13 cellular contexts compared by ENCODE assay signal in the genomic region with DNA sequence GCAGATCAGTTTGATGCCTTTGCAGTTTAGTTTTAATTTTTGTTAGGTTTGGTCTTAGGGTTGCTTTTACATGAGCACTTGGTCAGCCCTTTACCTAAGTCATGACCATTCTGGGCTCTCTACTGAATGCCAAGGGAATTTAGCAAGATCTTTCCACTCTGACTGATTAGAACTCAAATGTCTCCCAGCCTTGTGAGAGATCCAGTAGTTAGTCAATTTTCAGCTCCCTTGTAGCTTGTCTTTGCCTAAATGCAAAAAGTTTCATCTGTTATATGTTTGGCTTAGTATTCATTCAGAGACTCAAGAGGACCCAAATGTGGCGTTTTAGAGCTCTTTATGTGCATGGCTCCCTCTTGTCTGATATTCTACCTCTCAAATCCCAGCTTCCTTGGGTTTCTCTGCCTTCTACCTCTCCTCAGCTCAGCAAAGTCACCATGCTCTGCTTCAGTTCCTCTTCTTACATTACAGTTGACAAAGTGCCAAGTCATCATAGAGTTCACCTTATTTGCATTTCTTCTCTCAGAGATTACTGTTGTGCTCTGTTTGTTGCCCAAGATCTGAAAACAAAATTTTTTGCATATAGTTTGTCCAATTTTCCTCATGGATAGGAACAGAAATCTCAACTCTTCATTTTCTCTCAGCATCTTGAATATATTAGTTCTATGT. TPM values are rescaled to one million over a fixed set of nuclear protein-coding genes. Genes with fewer than 3 reads are reported as not detected.
DNase-seq lines count a peak whose midpoint lies in the region; ATAC-seq and TF ChIP-seq lines count a peak whose summit lies in the region.
"Had no signal": no experiment of that assay in that cellular context is flagged by ENCODE, and none has a peak within 500 bp of the region (broad histone marks: within the 10 kb centered on the region; RNA-seq: fewer than 3 reads in every experiment).

No MANE protein-coding gene starts in this region.

- no peaks in the 10 kb centered on the region for H3K9me3 ChIP-seq in SK-N-SH
- peaks cover 0 to 6% of the 10 kb centered on the region in 2 donors for H3K9me3 ChIP-seq in uterus
- no peaks in the 10 kb centered on the region for H3K9me3 ChIP-seq in hepatocyte (ENCODE audit: low read depth)

- DNase-seq in RPMI8226 (peak; percentile 72), SK-N-SH (no peak), uterus (no peak), hepatocyte (ENCODE audit: low spot score) (no peak)
- DNase-seq: NCI-H510A treated with DMSO at 0.1 percent for 48 hours had no signal

- H3K4me3 ChIP-seq in SK-N-SH (ENCODE audit: low read depth in 2 of 2, low read length in 1 of 2) (no peak overlapping the region), uterus (no peak overlapping the region), hepatocyte (no peak overlapping the region)
- H3K4me3 ChIP-seq: cardiac muscle cell, esophagus muscularis mucosa had no signal

- no peak overlapping the region for H3K9ac ChIP-seq in SK-N-SH

- H3K79me2 ChIP-seq in SK-N-SH (ENCODE audit: insufficient read depth) (no peaks in the 10 kb centered on the region), hepatocyte (no peaks in the 10 kb centered on the region)

- H3F3A ChIP-seq in SK-N-SH (replicated peaks; ENCODE audit: insufficient read depth), result no peaks in the 10 kb centered on the region

- TF ChIP-seq RAD21 in SK-N-SH (IDR thresholded peaks at IDR 0.05; ENCODE audit: low read length), result no peak

- H2AFZ ChIP-seq in SK-N-SH (ENCODE audit: low read depth) (no peak overlapping the region), hepatocyte (no peak overlapping the region)

- WGBS in SK-N-SH (ENCODE audit: low lambda C conversion rate), result 19% methylated on average over 1 of the region's 1 CpG
- 57% methylated on average over 1 of the region's 1 CpG for WGBS in hepatocyte (ENCODE audit: low lambda C conversion rate, missing lambda C conversion rate)

- no peak overlapping the region for H3K4me2 ChIP-seq in SK-N-SH
- no peak overlapping the region for H3K4me2 ChIP-seq in hepatocyte

- peak; percentile 59 for ATAC-seq in GM18909 (IDR thresholded peaks at IDR 0.05; ENCODE audit: poor library complexity, unreplicated experiment)
- peak; percentile 87 for ATAC-seq in GM21576 (IDR thresholded peaks at IDR 0.05; ENCODE audit: unreplicated experiment)
- ATAC-seq in HG03159 (IDR thresholded peaks at IDR 0.05; ENCODE audit: unreplicated experiment), result peak; percentile 92
- no peak for ATAC-seq in HG03097 (IDR thresholded peaks at IDR 0.05; ENCODE audit: low FRiP score, unreplicated experiment)
- ATAC-seq: sciatic nerve, SK-N-SH treated with all-trans-retinoic acid at 6 μM for 48 hours had no signal

- H3K4me1 ChIP-seq in SK-N-SH (ENCODE audit: control insufficient read depth in 1 of 2, insufficient read depth in 2 of 2, low read depth in 1 of 2, low read length in 1 of 2) (peaks cover 0 to 8% of the 10 kb centered on the region in 2 experiments; a peak in 1 of 4 replicates), uterus (no peaks in the 10 kb centered on the region), hepatocyte (ENCODE audit: insufficient read depth) (no peaks in the 10 kb centered on the region)

- TF ChIP-seq CTCF in SK-N-SH (IDR thresholded peaks at IDR 0.05), result no peak
- no peak for TF ChIP-seq CTCF in uterus (IDR thresholded peaks at IDR 0.05)
- TF ChIP-seq CTCF in hepatocyte (IDR thresholded peaks at IDR 0.05; ENCODE audit: poor library complexity), result no peak

- TF ChIP-seq EP300 in SK-N-SH (IDR thresholded peaks at IDR 0.05; ENCODE audit: borderline replicate concordance in 1 of 2, low read depth in 1 of 2, low read length in 1 of 2), result no peak

- H3K9me2 ChIP-seq in SK-N-SH (no peaks in the 10 kb centered on the region), hepatocyte (replicated peaks; ENCODE audit: insufficient read depth) (no peaks in the 10 kb centered on the region)

- intact Hi-C loops in uterus (cut with DNase I; ENCODE audit: low total_unique reads), result no loop called here

- no peaks in the 10 kb centered on the region for H3K36me3 ChIP-seq in SK-N-SH (replicated peaks in 1 of 2; ENCODE audit: control insufficient read depth in 1 of 2, insufficient read depth in 2 of 2, low read length in 1 of 2)
- H3K36me3 ChIP-seq in uterus, result no peaks in the 10 kb centered on the region
- no peaks in the 10 kb centered on the region for H3K36me3 ChIP-seq in hepatocyte (replicated peaks; ENCODE audit: insufficient read depth, low read depth)
- H3K36me3 ChIP-seq: cardiac muscle cell, esophagus muscularis mucosa had no signal

- H3K27me3 ChIP-seq in SK-N-SH (ENCODE audit: insufficient read depth) (no peaks in the 10 kb centered on the region), uterus (peaks cover 10 to 15% of the 10 kb centered on the region in 2 donors), hepatocyte (peaks cover 53% of the 10 kb centered on the region)

- no peak for TF ChIP-seq POLR2A in uterus (IDR thresholded peaks at IDR 0.05)

- no peaks in the 10 kb centered on the region for H4K20me1 ChIP-seq in SK-N-SH (ENCODE audit: insufficient read depth)
- H4K20me1 ChIP-seq in hepatocyte (ENCODE audit: insufficient read depth, poor library complexity, severe bottlenecking), result no peaks in the 10 kb centered on the region

- POLR2A ChIA-PET in SK-N-SH (lab: Yijun Ruan, JAX), result no interaction called here

- CTCF ChIA-PET in SK-N-SH (lab: Yijun Ruan, JAX), result interaction anchor here (0.8 to 1.9 kb wide), 4 partner anchors 30 to 329 kb away, joined by 3 to 5 read pairs (median 4); no protein-coding TSS in a partner anchor

- H3K27ac ChIP-seq in SK-N-SH (ENCODE audit: low read depth in 2 of 2, low read length in 1 of 2), result no peak overlapping the region
- no peak overlapping the region for H3K27ac ChIP-seq in uterus
- no peak overlapping the region for H3K27ac ChIP-seq in hepatocyte
- H3K27ac ChIP-seq: cardiac muscle cell, esophagus muscularis mucosa had no signal

TF ChIP-seq in SK-N-SH, 30 proteins besides CTCF, POLR2A, EP300 and RAD21:
- TF ChIP-seq CHD2 (IDR thresholded peaks at IDR 0.05; ENCODE audit: low read length, partially characterized antibody), result no peak
- TF ChIP-seq, protein P1, sequence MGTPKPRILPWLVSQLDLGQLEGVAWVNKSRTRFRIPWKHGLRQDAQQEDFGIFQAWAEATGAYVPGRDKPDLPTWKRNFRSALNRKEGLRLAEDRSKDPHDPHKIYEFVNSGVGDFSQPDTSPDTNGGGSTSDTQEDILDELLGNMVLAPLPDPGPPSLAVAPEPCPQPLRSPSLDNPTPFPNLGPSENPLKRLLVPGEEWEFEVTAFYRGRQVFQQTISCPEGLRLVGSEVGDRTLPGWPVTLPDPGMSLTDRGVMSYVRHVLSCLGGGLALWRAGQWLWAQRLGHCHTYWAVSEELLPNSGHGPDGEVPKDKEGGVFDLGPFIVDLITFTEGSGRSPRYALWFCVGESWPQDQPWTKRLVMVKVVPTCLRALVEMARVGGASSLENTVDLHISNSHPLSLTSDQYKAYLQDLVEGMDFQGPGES (IDR thresholded peaks at IDR 0.05; ENCODE audit: low read depth, low read length), result no peak
- no peak for TF ChIP-seq JUND (IDR thresholded peaks at IDR 0.05)
- TF ChIP-seq MXI1 (IDR thresholded peaks at IDR 0.05; ENCODE audit: low read depth, low read length), result no peak
- no peak for TF ChIP-seq USF1 (IDR thresholded peaks at IDR 0.05; ENCODE audit: borderline replicate concordance, low read depth)

RNA-seq across cellular contexts. Expression of gene JAKMIP1, which starts 17.5 kb away (rescaled TPM):
- polyA plus RNA-seq in SK-N-SH (2012; rRNA removed), result 0.54 and 1.0 TPM in 2 replicates
- 0.98 and 1.7 TPM in 2 replicates for polyA plus RNA-seq in SK-N-SH (2012; cell fraction: cytosol; rRNA removed)
- 0.17 and 0.63 TPM in 2 replicates for polyA plus RNA-seq in SK-N-SH (2012; cell fraction: nucleus; rRNA removed)
- total RNA-seq in uterus, result under 1 TPM in 2 of 4 donors, not detected in 2; 0.26 to 0.48 TPM
- not detected in 2 replicates for total RNA-seq in hepatocyte
- polyA plus RNA-seq in hepatocyte, result 0.06 TPM in 1 of 2 replicates, not detected in the other

RNA-seq across cellular contexts. Expression of gene WFS1, which starts 51.8 kb away (rescaled TPM):
- 15.8 and 18.7 TPM in 2 replicates for polyA plus RNA-seq in SK-N-SH (2012; rRNA removed)
- polyA plus RNA-seq in SK-N-SH (2012; cell fraction: cytosol; rRNA removed), result 6.5 and 10.4 TPM in 2 replicates
- polyA plus RNA-seq in SK-N-SH (2012; cell fraction: nucleus; rRNA removed), result 24.9 and 27.7 TPM in 2 replicates
- total RNA-seq in uterus, result 100 to 1,000 TPM in 1 of 4 donors, 10 to 100 TPM in 3; 27.5 to 118 (median 51.9) TPM
- 32.5 and 43.1 TPM in 2 replicates for total RNA-seq in hepatocyte
- 36.1 and 44.4 TPM in 2 replicates for polyA plus RNA-seq in hepatocyte
